8 cellular contexts compared by ENCODE assay signal in the genomic region with DNA sequence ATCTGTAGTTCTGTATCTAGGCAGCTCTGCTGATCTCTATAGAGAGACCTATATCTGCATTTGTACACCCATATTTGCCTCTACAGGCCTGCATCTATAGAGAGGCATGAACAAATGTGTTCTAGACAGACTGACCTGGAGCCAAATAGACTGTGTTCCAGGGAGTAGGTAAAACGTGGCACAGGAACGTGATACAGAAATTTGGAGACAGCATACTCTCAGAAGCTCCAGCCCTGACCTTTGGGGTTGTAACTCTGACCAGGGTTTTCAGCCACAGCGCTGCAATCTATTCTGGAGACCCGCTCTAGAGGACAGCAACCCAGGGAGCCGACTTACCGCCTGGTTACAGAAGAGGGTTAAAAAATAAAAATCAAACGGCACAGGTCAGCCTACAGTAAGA. TPM values are rescaled to one million over a fixed set of nuclear protein-coding genes. Genes with fewer than 3 reads are reported as not detected.
A peak's percentile ranks its signal among the peaks of the same experiment; 100 is the strongest.
DNase-seq lines count a peak whose midpoint lies in the region; ATAC-seq and TF ChIP-seq lines count a peak whose summit lies in the region.

No MANE protein-coding gene starts in this region.

- POLR2A ChIA-PET in Caco-2 (lab: Charles Lee), result interaction anchor here (0.9 to 1.8 kb wide), 3 partner anchors 11 to 29 kb away, joined by 3 to 55 read pairs (median 10); a partner anchor contains a TSS
- POLR2A ChIA-PET in naive thymus-derived CD8-positive, alpha-beta T cell (lab: Charles Lee), result interaction anchor here (1.0 to 4.5 kb wide), 6 partner anchors 11 to 208 kb away, joined by 3 to 94 read pairs (median 8); a partner anchor contains a TSS

- no peak for ATAC-seq in naive thymus-derived CD8-positive, alpha-beta T cell
- ATAC-seq in GM21723 (IDR thresholded peaks at IDR 0.05; ENCODE audit: unreplicated experiment), result no peak

- H3K9me3 ChIP-seq in Caco-2, result no peaks in the 10 kb centered on the region
- no peaks in the 10 kb centered on the region for H3K9me3 ChIP-seq in breast epithelium

- CTCF ChIA-PET in Caco-2 (lab: Charles Lee), result interaction anchor here (1.3 to 2.6 kb wide), 2 partner anchors 11 to 29 kb away, joined by 3 to 12 read pairs; a partner anchor contains a TSS

- H3K4me1 ChIP-seq in Caco-2 (peaks cover 8% of the 10 kb centered on the region; the same call in 1 of the 2 replicates), breast epithelium (peaks cover 0 to 9% of the 10 kb centered on the region in 2 donors)

- H3K9me3 Mint-ChIP-seq in Caco-2 (ENCODE audit: unreplicated experiment), result no peaks in the 10 kb centered on the region
- no peaks in the 10 kb centered on the region for H3K9me3 Mint-ChIP-seq in naive thymus-derived CD8-positive, alpha-beta T cell

- H3K27ac Mint-ChIP-seq in Caco-2 (ENCODE audit: unreplicated experiment), result peak overlapping the region; percentile 72
- peak overlapping the region in 9 of 10 donors; percentile 19 to 97 (median 85) for H3K27ac Mint-ChIP-seq in naive thymus-derived CD8-positive, alpha-beta T cell

- no peaks in the 10 kb centered on the region for H3K27me3 ChIP-seq in Caco-2 (replicated peaks; ENCODE audit: control insufficient read depth, insufficient read depth, low read length)
- no peaks in the 10 kb centered on the region for H3K27me3 ChIP-seq in breast epithelium

- TF ChIP-seq CTCF in Caco-2 (IDR thresholded peaks at IDR 0.05; ENCODE audit: insufficient read depth in 1 of 2, low read depth in 1 of 2, low read length in 1 of 2, severe bottlenecking in 1 of 2, unreplicated experiment in 1 of 2), result no peak
- no peak for TF ChIP-seq CTCF in breast epithelium (IDR thresholded peaks at IDR 0.05)

- intact Hi-C loops in Caco-2 (cut with micrococcal nuclease; ENCODE audit: unreplicated experiment) (no loop called here), breast epithelium (cut with DNase I; ENCODE audit: low total_unique reads) (no loop called here)

- TF ChIP-seq POLR2A in breast epithelium (IDR thresholded peaks at IDR 0.05), result no peak

- H3K4me3 ChIP-seq in Caco-2 (ENCODE audit: low read depth, low read length) (peak overlapping the region; percentile 64), breast epithelium (peak overlapping the region in 2 of 3 donors; percentile 68 to 79)

- H3K4me1 Mint-ChIP-seq in Caco-2 (ENCODE audit: low read depth, unreplicated experiment), result peaks cover 8% of the 10 kb centered on the region
- H3K4me1 Mint-ChIP-seq in naive thymus-derived CD8-positive, alpha-beta T cell, result peaks cover 11 to 19% (median 14%) of the 10 kb centered on the region in 4 donors

- H3K36me3 ChIP-seq in Caco-2 (ENCODE audit: control insufficient read depth, insufficient read depth, low read length) (no peaks in the 10 kb centered on the region; the same call in 1 of the 2 replicates), breast epithelium (no peaks in the 10 kb centered on the region)

- H3K36me3 Mint-ChIP-seq in Caco-2 (ENCODE audit: insufficient read depth, unreplicated experiment), result peaks cover 17% of the 10 kb centered on the region
- H3K36me3 Mint-ChIP-seq in naive thymus-derived CD8-positive, alpha-beta T cell, result peaks cover 6 to 19% (median 10%) of the 10 kb centered on the region in 3 donors

- no peaks in the 10 kb centered on the region for H3K27me3 Mint-ChIP-seq in Caco-2 (ENCODE audit: insufficient read depth, unreplicated experiment)
- no peaks in the 10 kb centered on the region for H3K27me3 Mint-ChIP-seq in naive thymus-derived CD8-positive, alpha-beta T cell

- H3K27ac ChIP-seq in breast epithelium, result peak overlapping the region in 1 of 2 donors; percentile 27

- peak overlapping the region; percentile 94 for H3K4me3 Mint-ChIP-seq in Caco-2 (ENCODE audit: unreplicated experiment)
- peak overlapping the region; percentile 95 to 99 (median 97) for H3K4me3 Mint-ChIP-seq in naive thymus-derived CD8-positive, alpha-beta T cell

- DNase-seq in Caco-2, result no peak
- DNase-seq in NCI-H1105 (lab: John Stamatoyannopoulos, UW), result peak; percentile 8
- no peak for DNase-seq in breast epithelium (ENCODE audit: low spot score in 2 of 2)
- DNase-seq in naive thymus-derived CD8-positive, alpha-beta T cell, result no peak
- DNase-seq in effector CD8-positive, alpha-beta T cell (lab: John Stamatoyannopoulos, UW), result no peak
- DNase-seq in SKM-1 (lab: John Stamatoyannopoulos, UW; ENCODE audit: unreplicated experiment), result no peak
- DNase-seq in COR-L47 (lab: John Stamatoyannopoulos, UW), result no peak

- no TSS peak for BruUV-seq in Caco-2 (replicated peaks; lab: Mats Ljungman, UMichigan)

RNA-seq across cellular contexts. Expression of a gene that starts 1.0 kb away (rescaled TPM):
- total RNA-seq in Caco-2 (2022) (28.3 and 34.7 TPM in 2 replicates), breast epithelium (10 to 100 TPM; 16.3 to 24.4 (median 17.7) TPM)
- 1 to 10 TPM; 7.5 to 8.5 TPM for total RNA-seq in naive thymus-derived CD8-positive, alpha-beta T cell
- polyA plus RNA-seq in naive thymus-derived CD8-positive, alpha-beta T cell, result 1 to 10 TPM; 7.6 to 9.9 (median 8.8) TPM

RNA-seq across cellular contexts. Expression of a gene that starts 11.7 kb away (rescaled TPM):
- total RNA-seq in Caco-2 (2022) (84.1 and 85.3 TPM in 2 replicates), breast epithelium (10 to 100 TPM; 27.0 to 57.7 (median 52.8) TPM)
- total RNA-seq in naive thymus-derived CD8-positive, alpha-beta T cell, result 10 to 100 TPM; 31.2 to 34.5 TPM
- polyA plus RNA-seq in naive thymus-derived CD8-positive, alpha-beta T cell, result 10 to 100 TPM; 31.9 to 45.1 (median 37.9) TPM

RNA-seq across cellular contexts. Expression of a gene that starts 28.9 kb away (rescaled TPM):
- total RNA-seq in Caco-2 (2022) (13.7 and 15.7 TPM in 2 replicates), breast epithelium (10 to 100 TPM in 2 of 3 donors, 1 to 10 TPM in 1; 6.9 to 17.6 (median 10.1) TPM)
- 10 to 100 TPM; 10.9 to 13.0 TPM for total RNA-seq in naive thymus-derived CD8-positive, alpha-beta T cell
- 1 to 10 TPM; 5.2 to 9.3 (median 7.6) TPM for polyA plus RNA-seq in naive thymus-derived CD8-positive, alpha-beta T cell

RNA-seq across cellular contexts. Expression of a gene that starts 29.2 kb away (rescaled TPM):
- 8.6 and 9.6 TPM in 2 replicates for total RNA-seq in Caco-2 (2022)
- 10 to 100 TPM in 1 of 3 donors, 1 to 10 TPM in 2; 2.6 to 14.8 (median 6.9) TPM for total RNA-seq in breast epithelium
- total RNA-seq in naive thymus-derived CD8-positive, alpha-beta T cell, result 1 to 10 TPM; 3.3 to 3.4 TPM
- 1 to 10 TPM in 1 of 3 donors, under 1 TPM in 2; 0.74 to 1.3 (median 0.87) TPM for polyA plus RNA-seq in naive thymus-derived CD8-positive, alpha-beta T cell
